ENCODE assay signal across 1 cellular context in genomic region chr6:150013798-150014622, GRCh38.
A peak's percentile ranks its signal among the peaks of the same experiment; 100 is the strongest.
TF ChIP-seq lines count a peak whose summit lies in the region.

No MANE protein-coding gene starts in this region.

TF ChIP-seq in GM23338, 12 proteins besides CTCF, POLR2A, EP300 and RAD21:
- peak; percentile 58 for TF ChIP-seq EZH2 (IDR thresholded peaks at IDR 0.05; ENCODE audit: low read depth, unreplicated experiment)
TF ChIP-seq in GM23338: peak in this region for 1; not testable (repeated sequence) for 11.
